11 cellular contexts compared by ENCODE assay signal in genomic region chr14:54182419-54183040, GRCh38.
A peak's percentile ranks its signal among the peaks of the same experiment; 100 is the strongest.
DNase-seq lines count a peak whose midpoint lies in the region; ATAC-seq, FAIRE-seq and TF ChIP-seq lines count a peak whose summit lies in the region.
"Had no signal": no experiment of that assay in that cellular context is flagged by ENCODE, and none has a peak within 500 bp of the region (broad histone marks: within the 10 kb centered on the region; RNA-seq: fewer than 3 reads in every experiment).

No MANE protein-coding gene starts in this region.

- no peak overlapping the region for H2BK20ac ChIP-seq in H9 (ENCODE audit: low read depth, low read length, poor library complexity, severe bottlenecking)

- H2BK15ac ChIP-seq in mesenchymal stem cell (ENCODE audit: low read depth, poor library complexity, severe bottlenecking) = no peak overlapping the region
- H2BK15ac ChIP-seq in H9 (ENCODE audit: low read depth, low read length) = no peak overlapping the region

- H4K91ac ChIP-seq in mesenchymal stem cell (ENCODE audit: low read length) (no peak overlapping the region), H9 (ENCODE audit: insufficient read length, low read depth, low read length) (no peak overlapping the region)

- in situ Hi-C loops in Caki2 (cut with HindIII; ENCODE audit: low pct_unique_long_range_greater_than_20kb, low sequenced_read_pairs) = no loop called here

- no peak for ATAC-seq in aorta (ENCODE audit: low FRiP score)

- peak; percentile 6 for DNase-seq in Caki2 (ENCODE audit: low read depth)
- DNase-seq in HT1080 (ENCODE audit: low read depth) = peak; percentile 88
- peak; percentile 89 for DNase-seq in bronchial epithelial cell (ENCODE audit: low read depth)
- DNase-seq in mesenchymal stem cell = peak; percentile 76
- no peak for DNase-seq in aorta
- DNase-seq in NCI-H2196 (lab: John Stamatoyannopoulos, UW; ENCODE audit: unreplicated experiment) = no peak
- DNase-seq in H9 = no peak
- no peak for DNase-seq in stimulated activated CD4-positive, alpha-beta T cell treated with anti-CD3 and anti-CD28 coated beads, Interleukin-12 subunit alpha, Interleukin-12 subunit beta, amount 100 ng/mL, for 4 hours
- DNase-seq: CD4-positive, CD25-positive, alpha-beta regulatory T cell; NCI-H1105 treated with DMSO at 0.1 percent for 48 hours; NCI-H510A had no signal

- H3K4me3 ChIP-seq in bronchial epithelial cell (ENCODE audit: low read depth, low read length) = no peak overlapping the region
- no peak overlapping the region for H3K4me3 ChIP-seq in mesenchymal stem cell (ENCODE audit: insufficient read depth in 1 of 2, low read depth in 1 of 2, low read length in 2 of 2)
- no peak overlapping the region for H3K4me3 ChIP-seq in aorta (ENCODE audit: low read length in 2 of 2)

- H3K79me1 ChIP-seq in mesenchymal stem cell (replicated peaks; ENCODE audit: low read length, poor library complexity, severe bottlenecking) (no peaks in the 10 kb centered on the region), H9 (ENCODE audit: insufficient read depth, low read depth, low read length, poor library complexity, severe bottlenecking) (no peaks in the 10 kb centered on the region)

- H3K9ac ChIP-seq in mesenchymal stem cell (ENCODE audit: low read length) (no peak overlapping the region), H9 (ENCODE audit: extremely low read depth, insufficient read length, low read length) (no peak overlapping the region)

- no peak overlapping the region for H3K23ac ChIP-seq in mesenchymal stem cell (ENCODE audit: low read length in 2 of 2)
- no peak overlapping the region for H3K23ac ChIP-seq in H9 (ENCODE audit: insufficient read length, low read depth, low read length)

- H3K18ac ChIP-seq in mesenchymal stem cell (ENCODE audit: low read depth in 1 of 2, low read length in 2 of 2) = no peak overlapping the region
- no peak overlapping the region for H3K18ac ChIP-seq in H9 (ENCODE audit: insufficient read length, low read depth, low read length)

- TF ChIP-seq CTCF in bronchial epithelial cell (IDR thresholded peaks at IDR 0.05; ENCODE audit: insufficient read depth, low read length, severe bottlenecking) (no peak), H9 (conservative IDR thresholded peaks at IDR 0.05) (no peak)

- H3K14ac ChIP-seq in mesenchymal stem cell (ENCODE audit: low read length in 2 of 2) (no peak overlapping the region), H9 (ENCODE audit: insufficient read depth, low read length) (no peak overlapping the region)

- peak overlapping the region; percentile 64 for H3K27ac ChIP-seq in mesenchymal stem cell (ENCODE audit: low read length, poor library complexity, severe bottlenecking)
- H3K27ac ChIP-seq in aorta (ENCODE audit: low read depth in 1 of 2, low read length in 2 of 2) = no peak overlapping the region
- no peak overlapping the region for H3K27ac ChIP-seq in H9 (ENCODE audit: insufficient read length, low read depth, low read length)

- H3K79me2 ChIP-seq in H9 (ENCODE audit: insufficient read depth, low read length) = no peaks in the 10 kb centered on the region

- peaks cover 8% of the 10 kb centered on the region for H3K4me1 ChIP-seq in mesenchymal stem cell (ENCODE audit: control insufficient read depth, insufficient read depth, low read depth, low read length)
- no peaks in the 10 kb centered on the region for H3K4me1 ChIP-seq in aorta (ENCODE audit: control insufficient read depth in 1 of 2, insufficient read depth in 2 of 2, low read length in 2 of 2)
- no peaks in the 10 kb centered on the region for H3K4me1 ChIP-seq in H9 (ENCODE audit: insufficient read depth, low read length)

- H3K27me3 ChIP-seq in bronchial epithelial cell (ENCODE audit: control insufficient read depth, insufficient read depth, low read length) (no peaks in the 10 kb centered on the region), mesenchymal stem cell (ENCODE audit: control insufficient read depth in 1 of 2, insufficient read depth in 1 of 2, low read length in 2 of 2) (peaks cover 0 to 17% of the 10 kb centered on the region in 2 experiments), aorta (ENCODE audit: control insufficient read depth in 1 of 2, insufficient read depth in 2 of 2, low read length in 1 of 2) (no peaks in the 10 kb centered on the region), H9 (ENCODE audit: insufficient read depth, low read length) (no peaks in the 10 kb centered on the region)

- H3K27ac Mint-ChIP-seq in H9 = no peak overlapping the region
- H3K27ac Mint-ChIP-seq: CD4-positive, CD25-positive, alpha-beta regulatory T cell had no signal

- H3K4ac ChIP-seq in mesenchymal stem cell (ENCODE audit: low read depth in 1 of 2, low read length in 2 of 2) (no peak overlapping the region), H9 (ENCODE audit: low read depth, low read length) (no peak overlapping the region)

- no peak overlapping the region for H3K4me3 Mint-ChIP-seq in H9
- H3K4me3 Mint-ChIP-seq: CD4-positive, CD25-positive, alpha-beta regulatory T cell had no signal

- H3K4me2 ChIP-seq in mesenchymal stem cell (ENCODE audit: low read length, poor library complexity, severe bottlenecking) (no peak overlapping the region), H9 (ENCODE audit: insufficient read depth, insufficient read length, low read length) (no peak overlapping the region)

- no peak overlapping the region for H3T11ph ChIP-seq in H9 (ENCODE audit: low read length)

- H3K36me3 ChIP-seq in bronchial epithelial cell (ENCODE audit: control insufficient read depth, insufficient read depth, low read length) = no peaks in the 10 kb centered on the region
- no peaks in the 10 kb centered on the region for H3K36me3 ChIP-seq in mesenchymal stem cell (ENCODE audit: control insufficient read depth in 1 of 2, insufficient read depth in 2 of 2, low read depth in 1 of 2, low read length in 2 of 2)
- H3K36me3 ChIP-seq in aorta (ENCODE audit: control insufficient read depth in 1 of 2, insufficient read depth in 2 of 2, low read length in 1 of 2) = no peaks in the 10 kb centered on the region

- no peak overlapping the region for H4K5ac ChIP-seq in H9 (ENCODE audit: insufficient read length, low read depth, low read length)

- intact Hi-C loops in aorta (cut with DNase I) = no loop called here

- H4K8ac ChIP-seq in mesenchymal stem cell (ENCODE audit: low read length) = no peak overlapping the region
- H4K8ac ChIP-seq in H9 (replicated peaks; ENCODE audit: insufficient read length, low read depth, low read length) = no peak overlapping the region

- no peak overlapping the region for H2AK5ac ChIP-seq in mesenchymal stem cell (ENCODE audit: low read length, severe bottlenecking)
- H2AK5ac ChIP-seq in H9 (ENCODE audit: insufficient read length, low read length) = no peak overlapping the region

- H3K27me3 Mint-ChIP-seq in H9 (ENCODE audit: low read depth) = no peaks in the 10 kb centered on the region; the same call in 1 of the 2 replicates
- H3K27me3 Mint-ChIP-seq: CD4-positive, CD25-positive, alpha-beta regulatory T cell had no signal

- no peaks in the 10 kb centered on the region for H3K36me3 Mint-ChIP-seq in H9 (ENCODE audit: insufficient read depth in 1 of 3, low read depth in 3 of 3)
- H3K36me3 Mint-ChIP-seq: CD4-positive, CD25-positive, alpha-beta regulatory T cell had no signal

- H2BK12ac ChIP-seq in mesenchymal stem cell (ENCODE audit: low read length in 2 of 2) = no peak overlapping the region
- H2BK12ac ChIP-seq in H9 (ENCODE audit: insufficient read length, low read depth, low read length) = no peak overlapping the region

- H3K4me1 Mint-ChIP-seq in H9 = peaks cover 0 to 5% of the 10 kb centered on the region in 2 experiments; a peak in 2 of 4 replicates
- H3K4me1 Mint-ChIP-seq: CD4-positive, CD25-positive, alpha-beta regulatory T cell had no signal

- H3K9me3 ChIP-seq in mesenchymal stem cell (ENCODE audit: control insufficient read depth, low read length) = no peaks in the 10 kb centered on the region
- no peaks in the 10 kb centered on the region for H3K9me3 ChIP-seq in aorta (ENCODE audit: control insufficient read depth, low read length)
- no peaks in the 10 kb centered on the region for H3K9me3 ChIP-seq in H9 (ENCODE audit: control insufficient read depth, low read depth, low read length)

- FAIRE-seq in bronchial epithelial cell (lab: Jason Lieb, UNC) = peak; percentile 43

- WGBS in mesenchymal stem cell = 11% methylated on average over 1 of the region's 2 CpGs
- 91 to 97% methylated on average over 2 of the region's 2 CpGs for WGBS in aorta, 2 donors
- no CpG with 5 or more reads among the region's 2 CpGs for WGBS in H9 (ENCODE audit: extremely low coverage, insufficient read length, low lambda C conversion rate)

- H2BK5ac ChIP-seq in mesenchymal stem cell (ENCODE audit: low read depth, low read length, poor library complexity, severe bottlenecking) (no peak overlapping the region), H9 (ENCODE audit: insufficient read length, low read length) (no peak overlapping the region)

- no peaks in the 10 kb centered on the region for H3K9me3 Mint-ChIP-seq in H9

- no peak overlapping the region for H3K56ac ChIP-seq in H9 (ENCODE audit: insufficient read length, low read depth, low read length)

- no peaks in the 10 kb centered on the region for H3K23me2 ChIP-seq in H9 (ENCODE audit: insufficient read length, low read depth, low read length, poor library complexity, severe bottlenecking)

- H4K20me1 ChIP-seq in H9 (ENCODE audit: control insufficient read depth, insufficient read depth, insufficient read length) = no peaks in the 10 kb centered on the region

- H2AFZ ChIP-seq in mesenchymal stem cell (ENCODE audit: low read depth, low read length) (no peak overlapping the region), H9 (ENCODE audit: low read length) (no peak overlapping the region)

- H2BK120ac ChIP-seq in mesenchymal stem cell (ENCODE audit: low read depth, low read length) (no peak overlapping the region), H9 (ENCODE audit: low read depth, low read length, poor library complexity, severe bottlenecking) (no peak overlapping the region)

Comparison
In these comparisons a context has a peak if more than half of its experiments do, and no peak if none do; other contexts are left out.
1. DNase-seq: peak in Caki2 (single experiment), HT1080 (single experiment), bronchial epithelial cell (single experiment) and mesenchymal stem cell (single experiment); none in aorta (0 of 2), NCI-H2196 (single experiment), H9 (single experiment) and stimulated activated CD4-positive, alpha-beta T cell treated with anti-CD3 and anti-CD28 coated beads, Interleukin-12 subunit alpha, Interleukin-12 subunit beta, amount 100 ng/mL, for 4 hours (single experiment).